ENCODE assay signal across 10 cellular contexts in genomic region chr12:125203145-125203765, GRCh38. TPM values are rescaled to one million over a fixed set of nuclear protein-coding genes. Genes with fewer than 3 reads are reported as not detected.
DNase-seq lines count a peak whose midpoint lies in the region; ATAC-seq, FAIRE-seq and TF ChIP-seq lines count a peak whose summit lies in the region.
"Had no signal": no experiment of that assay in that cellular context is flagged by ENCODE, and none has a peak within 500 bp of the region (broad histone marks: within the 10 kb centered on the region; RNA-seq: fewer than 3 reads in every experiment).

No MANE protein-coding gene starts in this region.

- DNase-seq in HFF-Myc (ENCODE audit: extremely low read depth, low read depth) (no peak), mucosa of descending colon (peak in 1 of 3 donors; percentile 19), DMS153 treated with DMSO at 0.1 percent for 48 hours (lab: John Stamatoyannopoulos, UW; ENCODE audit: unreplicated experiment) (no peak)
- no peak for DNase-seq in stimulated activated CD4-positive, alpha-beta T cell treated with anti-CD3 and anti-CD28 coated beads, Interleukin-4, amount 100 ng/mL, for 1 hour

- H3K9me3 ChIP-seq in mucosa of descending colon = no peaks in the 10 kb centered on the region

- FAIRE-seq in G401.6 (lab: Jason Lieb, UNC) = peak; percentile 56

- peak; percentile 57; the same call in 2 of the 3 replicates for ATAC-seq in SK-N-SH treated with all-trans-retinoic acid at 6 μM for 48 hours
- peak; percentile 35 for ATAC-seq in mucosa of descending colon
- ATAC-seq in HG03460 (IDR thresholded peaks at IDR 0.05; ENCODE audit: unreplicated experiment) = no peak
- ATAC-seq in HG03520 (IDR thresholded peaks at IDR 0.05; ENCODE audit: unreplicated experiment) = no peak
- ATAC-seq: stimulated activated memory B cell treated with anti-CD40 and anti-IgM and Interleukin-4, amounts not matched to agents 10 μg/mL and 1 μg/mL and 100 μg/mL, for 72 hours had no signal

- intact Hi-C loops in mucosa of descending colon (cut with DNase I, micrococcal nuclease) = no loop called here

- TF ChIP-seq CTCF in HFF-Myc (IDR thresholded peaks at IDR 0.05; ENCODE audit: low read depth, low read length, missing control alignments) = peak; percentile 27
- no peak for TF ChIP-seq CTCF in mucosa of descending colon (IDR thresholded peaks at IDR 0.05)

- H3K36me3 ChIP-seq in mucosa of descending colon (ENCODE audit: low read depth) = no peaks in the 10 kb centered on the region

- no peaks in the 10 kb centered on the region for H3K4me1 ChIP-seq in mucosa of descending colon (ENCODE audit: low read depth)

- H3K4me3 ChIP-seq in HFF-Myc (replicated peaks; ENCODE audit: low read depth, low read length) = no peak overlapping the region
- no peak overlapping the region for H3K4me3 ChIP-seq in mucosa of descending colon
- H3K4me3 ChIP-seq: lung had no signal

TF ChIP-seq in SK-N-SH treated with all-trans-retinoic acid at 6 μM for 48 hours, 23 proteins besides CTCF, POLR2A, EP300 and RAD21:
- TF ChIP-seq ARNTL (CRISPR knock-in tag; IDR thresholded peaks at IDR 0.05; ENCODE audit: borderline replicate concordance, low read depth) (no peak), ZNF70 (CRISPR knock-in tag; IDR thresholded peaks at IDR 0.05) (no peak), CSDC2 (CRISPR knock-in tag; IDR thresholded peaks at IDR 0.05) (no peak), PPARA (CRISPR knock-in tag; IDR thresholded peaks at IDR 0.05; ENCODE audit: borderline replicate concordance) (no peak), POU6F1 (CRISPR knock-in tag; IDR thresholded peaks at IDR 0.05; ENCODE audit: borderline replicate concordance, low read depth) (no peak), ESRRG (CRISPR knock-in tag; IDR thresholded peaks at IDR 0.05) (no peak), TCF4 (CRISPR knock-in tag; IDR thresholded peaks at IDR 0.05; ENCODE audit: borderline replicate concordance) (no peak), ZNF8 (CRISPR knock-in tag; IDR thresholded peaks at IDR 0.05) (no peak), SNAI2 (CRISPR knock-in tag; IDR thresholded peaks at IDR 0.05) (no peak), PATZ1 (CRISPR knock-in tag; IDR thresholded peaks at IDR 0.05; ENCODE audit: borderline replicate concordance) (no peak), OSR1 (CRISPR knock-in tag; IDR thresholded peaks at IDR 0.05) (no peak), ZNF565 (CRISPR knock-in tag; conservative IDR thresholded peaks at IDR 0.05; ENCODE audit: low read depth) (no peak), TSHZ2 (CRISPR knock-in tag; IDR thresholded peaks at IDR 0.05) (no peak), CSRNP3 (CRISPR knock-in tag; IDR thresholded peaks at IDR 0.05) (no peak), ZFP3 (CRISPR knock-in tag; IDR thresholded peaks at IDR 0.05) (no peak), GLIS3 (CRISPR knock-in tag; IDR thresholded peaks at IDR 0.05) (no peak), CREB5 (CRISPR knock-in tag; IDR thresholded peaks at IDR 0.05; ENCODE audit: low read depth) (no peak)

RNA-seq across cellular contexts. Expression of gene TMEM132B, which starts 17.1 kb away (rescaled TPM):
- 1 to 10 TPM in 1 of 3 donors, under 1 TPM in 2; 0.20 to 4.1 (median 0.41) TPM for total RNA-seq in mucosa of descending colon

Comparison
In these comparisons a context has a peak if more than half of its experiments do, and no peak if none do; other contexts are left out.
1. ATAC-seq: peak in SK-N-SH treated with all-trans-retinoic acid at 6 μM for 48 hours (single experiment) and mucosa of descending colon (single experiment); none in HG03460 (single experiment) and HG03520 (single experiment).